ENCODE assay signal across 8 cellular contexts in genomic region chr1:150765229-150765976, GRCh38. TPM values are rescaled to one million over a fixed set of nuclear protein-coding genes. Genes with fewer than 3 reads are reported as not detected.
DNase-seq lines count a peak whose midpoint lies in the region; ATAC-seq lines count a peak whose summit lies in the region.

TSS of gene CTSS (minus strand) at chr1:150765778. CDS start at chr1:150764763, 1,015 bp downstream.

- peak; percentile 92 for ATAC-seq in activated CD8-positive, alpha-beta memory T cell treated with anti-CD3 and anti-CD28 coated beads, Interleukin-2, amount 10 ng/mL, durations not matched to agents 7 days and 5 days
- ATAC-seq in HG02884 (IDR thresholded peaks at IDR 0.05; ENCODE audit: unreplicated experiment) (peak; percentile 75), GM19328 (IDR thresholded peaks at IDR 0.05; ENCODE audit: unreplicated experiment) (no peak)

- H3K27ac Mint-ChIP-seq in activated CD8-positive, alpha-beta memory T cell treated with anti-CD3 and anti-CD28 coated beads, Interleukin-2, amount 10 ng/mL, durations not matched to agents 7 days and 5 days, result peak within 1 kb of the TSS; percentile 96

- DNase-seq in activated CD8-positive, alpha-beta memory T cell treated with anti-CD3 and anti-CD28 coated beads, Interleukin-2, amount 10 ng/mL, durations not matched to agents 7 days and 5 days, result no peak
- DNase-seq in activated CD8-positive, alpha-beta memory T cell treated with anti-CD3 and anti-CD28 coated beads, Interleukin-2, amount 50 U/mL, for 48 hours, result no peak
- peak; percentile 96 for DNase-seq in OCI-M1 (lab: John Stamatoyannopoulos, UW)
- no peak for DNase-seq in mucosa of gallbladder (ENCODE audit: low spot score)
- DNase-seq in NCI-H226, result no peak

- peaks cover 5% of the 10 kb centered on the region for H3K27me3 Mint-ChIP-seq in activated CD8-positive, alpha-beta memory T cell treated with anti-CD3 and anti-CD28 coated beads, Interleukin-2, amount 10 ng/mL, durations not matched to agents 7 days and 5 days

- H3K4me1 Mint-ChIP-seq in activated CD8-positive, alpha-beta memory T cell treated with anti-CD3 and anti-CD28 coated beads, Interleukin-2, amount 10 ng/mL, durations not matched to agents 7 days and 5 days, result peaks cover 39% of the 10 kb centered on the region

- peaks cover 28% of the 10 kb centered on the region for H3K36me3 Mint-ChIP-seq in activated CD8-positive, alpha-beta memory T cell treated with anti-CD3 and anti-CD28 coated beads, Interleukin-2, amount 10 ng/mL, durations not matched to agents 7 days and 5 days

- peak within 1 kb of the TSS; percentile 10 for H3K27ac ChIP-seq in cingulate gyrus (ENCODE audit: low read depth, low read length)

- CTCF ChIA-PET in activated CD8-positive, alpha-beta memory T cell treated with anti-CD3 and anti-CD28 coated beads, Interleukin-2, amount 10 ng/mL, durations not matched to agents 7 days and 5 days (lab: Charles Lee), result interaction anchor here (1.1 to 1.9 kb wide), 5 partner anchors 43 to 209 kb away, joined by 3 to 6 read pairs (median 4); partner anchors contain the start of genes CERS2, CTSK and SETDB1

- no peaks in the 10 kb centered on the region for H3K9me3 Mint-ChIP-seq in activated CD8-positive, alpha-beta memory T cell treated with anti-CD3 and anti-CD28 coated beads, Interleukin-2, amount 10 ng/mL, durations not matched to agents 7 days and 5 days (ENCODE audit: low read depth)

- peak within 1 kb of the TSS; percentile 97 for H3K4me3 Mint-ChIP-seq in activated CD8-positive, alpha-beta memory T cell treated with anti-CD3 and anti-CD28 coated beads, Interleukin-2, amount 10 ng/mL, durations not matched to agents 7 days and 5 days

RNA-seq across cellular contexts. Expression of gene CTSS, which starts in this region (rescaled TPM):
- total RNA-seq in activated CD8-positive, alpha-beta memory T cell treated with anti-CD3 and anti-CD28 coated beads, Interleukin-2, amount 10 ng/mL, durations not matched to agents 7 days and 5 days, result 10 to 100 TPM; 85.3 to 95.9 TPM
- total RNA-seq in mucosa of gallbladder, result 106 TPM
